Comparison of ENCODE assay signal across 8 cellular contexts in genomic region chr10:21292763-21293517, GRCh38.
DNase-seq lines count a peak whose midpoint lies in the region; ATAC-seq, FAIRE-seq and TF ChIP-seq lines count a peak whose summit lies in the region.

No MANE protein-coding gene starts in this region.

- POLR2A ChIA-PET in RWPE1 (lab: Yijun Ruan, JAX; ENCODE audit: low non-redundant PET) = interaction anchor here (0.7 to 0.8 kb wide), 2 partner anchors 23 to 77 kb away, joined by 3 to 6 read pairs; no protein-coding TSS in a partner anchor

- DNase-seq in ELR (ENCODE audit: low read depth) (peak; percentile 96), RWPE1 (ENCODE audit: low spot score) (peak; percentile 89), fibroblast of the aortic adventitia (ENCODE audit: low read depth) (peak; percentile 99), T-helper 1 cell (no peak), NK-92 (lab: John Stamatoyannopoulos, UW; ENCODE audit: unreplicated experiment) (no peak), GM12892 (ENCODE audit: insufficient read length) (no peak)

- ATAC-seq in GM19328 (IDR thresholded peaks at IDR 0.05; ENCODE audit: unreplicated experiment) = no peak

- H3K4me3 ChIP-seq in fibroblast of the aortic adventitia (ENCODE audit: low read depth, low read length) (peak overlapping the region; percentile 53), neuron (ENCODE audit: low read length) (peak overlapping the region; percentile 52)

- no peak for FAIRE-seq in GM12892 (lab: Jason Lieb, UNC)

- peak overlapping the region; percentile 70 for H3K27ac ChIP-seq in RWPE1

- no peak for TF ChIP-seq POLR2A in GM12892 (IDR thresholded peaks at IDR 0.05; ENCODE audit: low read depth, low read length)

- no peaks in the 10 kb centered on the region for H3K9me3 ChIP-seq in neuron (ENCODE audit: low read length)

- CTCF ChIA-PET in RWPE1 (lab: Yijun Ruan, JAX) = interaction anchor here (1.0 kb wide), 1 partner anchor 203 kb away, joined by 3 read pairs; no protein-coding TSS in a partner anchor

- peak overlapping the region; percentile 74 for H2AFZ ChIP-seq in neuron (ENCODE audit: low read depth, low read length)

- H3K27me3 ChIP-seq in neuron (ENCODE audit: insufficient read depth, low read length) = no peaks in the 10 kb centered on the region

- peaks cover 34% of the 10 kb centered on the region for H3K4me1 ChIP-seq in neuron (ENCODE audit: insufficient read depth, low read length)

- no peaks in the 10 kb centered on the region for H3K36me3 ChIP-seq in neuron (ENCODE audit: insufficient read depth, low read length)

- no peak for TF ChIP-seq CTCF in RWPE1 (conservative IDR thresholded peaks at IDR 0.05; ENCODE audit: low read depth)
- no peak for TF ChIP-seq CTCF in fibroblast of the aortic adventitia (IDR thresholded peaks at IDR 0.05; ENCODE audit: insufficient read depth, low read length)

Comparison
In these comparisons a context has a peak if more than half of its experiments do, and no peak if none do; other contexts are left out.
1. DNase-seq: peak in ELR (single experiment), RWPE1 (single experiment) and fibroblast of the aortic adventitia (single experiment); none in T-helper 1 cell (0 of 5), NK-92 (single experiment) and GM12892 (single experiment).